ENCODE assay signal across 18 cellular contexts in the genomic region with DNA sequence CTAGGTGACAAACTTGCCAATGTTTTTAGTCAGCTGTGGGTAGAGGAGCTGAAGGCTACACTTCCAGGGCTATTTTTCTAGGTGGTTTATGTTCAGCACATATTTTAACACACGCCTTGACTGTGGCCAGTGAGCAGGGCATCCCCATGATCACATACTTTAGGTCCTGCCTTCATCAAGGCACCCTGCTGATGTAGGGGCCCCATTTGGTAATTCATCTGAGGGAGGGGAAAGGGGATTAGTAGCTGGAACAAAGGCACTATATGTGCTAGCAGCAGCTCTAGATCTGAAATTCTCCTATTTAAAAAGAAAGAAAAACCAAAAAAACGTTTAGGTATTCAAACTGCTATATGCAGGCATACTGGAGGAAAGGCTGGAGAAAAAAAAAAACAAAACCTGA. TPM values are rescaled to one million over a fixed set of nuclear protein-coding genes. Genes with fewer than 3 reads are reported as not detected.
A peak's percentile ranks its signal among the peaks of the same experiment; 100 is the strongest.
DNase-seq lines count a peak whose midpoint lies in the region; ATAC-seq and TF ChIP-seq lines count a peak whose summit lies in the region.
"Had no signal": no experiment of that assay in that cellular context is flagged by ENCODE, and none has a peak within 500 bp of the region (broad histone marks: within the 10 kb centered on the region; RNA-seq: fewer than 3 reads in every experiment).

No MANE protein-coding gene starts in this region.

- no peak overlapping the region for H4K8ac ChIP-seq in neuronal stem cell (ENCODE audit: low read depth, low read length)

- H2BK5ac ChIP-seq in neuronal stem cell (ENCODE audit: low read length) = no peak overlapping the region

- no peak overlapping the region for H3K27ac Mint-ChIP-seq in activated T-helper 17 cell treated with anti-CD3 and anti-CD28 coated beads, Interleukin-2, amount 50 U/mL, for 72 hours
- H3K27ac Mint-ChIP-seq: IgD-negative memory B cell had no signal

- ATAC-seq in heart right ventricle (no peak), Right ventricle myocardium superior (ENCODE audit: poor library complexity) (no peak), GM19463 (IDR thresholded peaks at IDR 0.05; ENCODE audit: unreplicated experiment) (no peak)
- peak; percentile 56 for ATAC-seq in activated T-helper 17 cell treated with anti-CD3 and anti-CD28 coated beads, Interleukin-2, amount 50 U/mL, for 72 hours (replicated peaks)

- H3K9me3 Mint-ChIP-seq in activated T-helper 17 cell treated with anti-CD3 and anti-CD28 coated beads, Interleukin-2, amount 50 U/mL, for 72 hours = no peaks in the 10 kb centered on the region

- no peak overlapping the region for H3K4me3 Mint-ChIP-seq in activated T-helper 17 cell treated with anti-CD3 and anti-CD28 coated beads, Interleukin-2, amount 50 U/mL, for 72 hours
- H3K4me3 Mint-ChIP-seq: IgD-negative memory B cell had no signal

- no peak overlapping the region for H3K4me3 ChIP-seq in heart right ventricle
- no peak overlapping the region for H3K4me3 ChIP-seq in tibial artery
- H3K4me3 ChIP-seq in neuronal stem cell (ENCODE audit: low read length in 2 of 2) = no peak overlapping the region

- H3K18ac ChIP-seq in neuronal stem cell (ENCODE audit: low read length) = no peak overlapping the region

- peaks cover 12% of the 10 kb centered on the region for H3K4me1 Mint-ChIP-seq in activated T-helper 17 cell treated with anti-CD3 and anti-CD28 coated beads, Interleukin-2, amount 50 U/mL, for 72 hours
- H3K4me1 Mint-ChIP-seq: IgD-negative memory B cell had no signal

- no peak overlapping the region for H3K4me2 ChIP-seq in neuronal stem cell (ENCODE audit: insufficient read depth, low read length, poor library complexity, severe bottlenecking)

- H3K79me1 ChIP-seq in neuronal stem cell (ENCODE audit: low read depth, low read length) = no peaks in the 10 kb centered on the region

- no peak overlapping the region for H2BK15ac ChIP-seq in neuronal stem cell (ENCODE audit: low read length)

- H2BK120ac ChIP-seq in neuronal stem cell (ENCODE audit: low read depth, low read length) = no peak overlapping the region

- H3K36me3 ChIP-seq in heart right ventricle = no peaks in the 10 kb centered on the region
- no peaks in the 10 kb centered on the region for H3K36me3 ChIP-seq in tibial artery
- no peaks in the 10 kb centered on the region for H3K36me3 ChIP-seq in neuronal stem cell (replicated peaks in 1 of 2; ENCODE audit: control insufficient read depth in 2 of 2, insufficient read depth in 2 of 2, low read length in 2 of 2)

- H3K9ac ChIP-seq in neuronal stem cell (ENCODE audit: low read depth, low read length, poor library complexity) = no peak overlapping the region

- no peak overlapping the region for H3K14ac ChIP-seq in neuronal stem cell (ENCODE audit: low read length)

- H2BK12ac ChIP-seq in neuronal stem cell (ENCODE audit: low read length) = no peak overlapping the region

- H3K4ac ChIP-seq in neuronal stem cell (ENCODE audit: low read length) = no peak overlapping the region

- no peak overlapping the region for H4K91ac ChIP-seq in neuronal stem cell (ENCODE audit: low read depth, low read length, poor library complexity)

- H3K9me3 ChIP-seq in heart right ventricle (no peaks in the 10 kb centered on the region), tibial artery (no peaks in the 10 kb centered on the region), neuronal stem cell (replicated peaks in 1 of 2; ENCODE audit: control insufficient read depth in 2 of 2, insufficient read depth in 1 of 2, low read depth in 1 of 2, low read length in 2 of 2) (no peaks in the 10 kb centered on the region)

- H3K4me1 ChIP-seq in heart right ventricle (peaks cover 17 to 96% (median 76%) of the 10 kb centered on the region in 9 donors), tibial artery (peaks cover 0 to 63% (median 14%) of the 10 kb centered on the region in 4 donors), neuronal stem cell (ENCODE audit: control insufficient read depth in 2 of 2, insufficient read depth in 1 of 2, low read depth in 1 of 2, low read length in 2 of 2) (peaks cover 4 to 37% of the 10 kb centered on the region in 2 donors)

- 67 to 70% methylated on average over 2 of the region's 2 CpGs for WGBS in heart right ventricle, 2 donors
- no CpG with 5 or more reads among the region's 2 CpGs for WGBS in neuronal stem cell (ENCODE audit: extremely low coverage in 2 of 2, insufficient read length in 2 of 2, insufficient replicate concordance in 1 of 2), 2 donors

- H2AK5ac ChIP-seq in neuronal stem cell (ENCODE audit: low read depth, low read length) = no peak overlapping the region

- DNase-seq in heart right ventricle = no peak
- no peak for DNase-seq in Right ventricle myocardium superior
- DNase-seq in globus pallidus (ENCODE audit: low spot score) = peak; percentile 42
- DNase-seq in tibial artery = no peak
- no peak for DNase-seq in midbrain (lab: John Stamatoyannopoulos, UW)
- DNase-seq in neuronal stem cell (ENCODE audit: low spot score) = no peak
- DNase-seq: C1 segment of cervical spinal cord; DMS 273 treated with DMSO at 0.1 percent for 48 hours; NCI-H1105 treated with DMSO at 0.1 percent for 48 hours; NCI-H1694 treated with DMSO at 0.1 percent for 48 hours; NCI-H2107; NCI-H226; NCI-H526; NK-92 treated with Interleukin-12 subunit alpha and Interleukin-12 subunit beta, amount 100 ng/mL, for 24 hours had no signal

- TF ChIP-seq CTCF in heart right ventricle (IDR thresholded peaks at IDR 0.05) (no peak), tibial artery (IDR thresholded peaks at IDR 0.05) (no peak)

- no peaks in the 10 kb centered on the region for H3K27me3 Mint-ChIP-seq in activated T-helper 17 cell treated with anti-CD3 and anti-CD28 coated beads, Interleukin-2, amount 50 U/mL, for 72 hours

- peaks cover 21% of the 10 kb centered on the region for H3K36me3 Mint-ChIP-seq in activated T-helper 17 cell treated with anti-CD3 and anti-CD28 coated beads, Interleukin-2, amount 50 U/mL, for 72 hours (ENCODE audit: low read depth)
- H3K36me3 Mint-ChIP-seq: IgD-negative memory B cell had no signal

- intact Hi-C loops in heart right ventricle (cut with DNase I) = loop anchor here in 3 of 10 donors (5.0 to 10.0 kb wide), 4 partner anchors 146 to 778 kb away; partner anchors contain the start of gene CFL2 (in 1 of the 3)
- intact Hi-C loops in Right ventricle myocardium superior (cut with DNase I) = no loop called here
- intact Hi-C loops in tibial artery (cut with DNase I; ENCODE audit: low total_unique reads) = no loop called here

- no peaks in the 10 kb centered on the region for H3K27me3 ChIP-seq in heart right ventricle
- no peaks in the 10 kb centered on the region for H3K27me3 ChIP-seq in tibial artery
- H3K27me3 ChIP-seq in neuronal stem cell (ENCODE audit: control insufficient read depth in 3 of 3, insufficient read depth in 3 of 3, low read depth in 1 of 3, low read length in 3 of 3) = no peaks in the 10 kb centered on the region

- H2AFZ ChIP-seq in neuronal stem cell (ENCODE audit: low read length) = no peak overlapping the region

- H3K27ac ChIP-seq in heart right ventricle = peak overlapping the region in 9 of 10 donors; percentile 9 to 85 (median 81)
- peak overlapping the region; percentile 76 to 80 for H3K27ac ChIP-seq in tibial artery
- no peak overlapping the region for H3K27ac ChIP-seq in neuronal stem cell (replicated peaks; ENCODE audit: low read length)

- H3K23ac ChIP-seq in neuronal stem cell (ENCODE audit: low read depth, low read length, poor library complexity) = no peak overlapping the region

RNA-seq across cellular contexts. Expression of gene EGLN3, which starts 14.5 kb away (rescaled TPM):
- total RNA-seq in heart right ventricle = 100 to 1,000 TPM in 7 of 10 donors, 10 to 100 TPM in 3; 50.8 to 281 (median 169) TPM
- 100 to 1,000 TPM in 1 of 2 donors, 10 to 100 TPM in 1; 33.7 to 256 TPM for polyA plus RNA-seq in heart right ventricle
- total RNA-seq in Right ventricle myocardium superior = 111 TPM
- total RNA-seq in activated T-helper 17 cell treated with anti-CD3 and anti-CD28 coated beads, Interleukin-2, amount 50 U/mL, for 72 hours = 10 to 100 TPM; 22.7 to 61.4 TPM
- polyA plus RNA-seq in neuronal stem cell (2013, experiment 1 of 2) = 7.8 TPM
- polyA plus RNA-seq in neuronal stem cell (2013, experiment 2 of 2) = 8.1 TPM
- total RNA-seq: OCI-LY7 had no signal
